Comparison of ENCODE assay signal across 13 cellular contexts in the genomic region with DNA sequence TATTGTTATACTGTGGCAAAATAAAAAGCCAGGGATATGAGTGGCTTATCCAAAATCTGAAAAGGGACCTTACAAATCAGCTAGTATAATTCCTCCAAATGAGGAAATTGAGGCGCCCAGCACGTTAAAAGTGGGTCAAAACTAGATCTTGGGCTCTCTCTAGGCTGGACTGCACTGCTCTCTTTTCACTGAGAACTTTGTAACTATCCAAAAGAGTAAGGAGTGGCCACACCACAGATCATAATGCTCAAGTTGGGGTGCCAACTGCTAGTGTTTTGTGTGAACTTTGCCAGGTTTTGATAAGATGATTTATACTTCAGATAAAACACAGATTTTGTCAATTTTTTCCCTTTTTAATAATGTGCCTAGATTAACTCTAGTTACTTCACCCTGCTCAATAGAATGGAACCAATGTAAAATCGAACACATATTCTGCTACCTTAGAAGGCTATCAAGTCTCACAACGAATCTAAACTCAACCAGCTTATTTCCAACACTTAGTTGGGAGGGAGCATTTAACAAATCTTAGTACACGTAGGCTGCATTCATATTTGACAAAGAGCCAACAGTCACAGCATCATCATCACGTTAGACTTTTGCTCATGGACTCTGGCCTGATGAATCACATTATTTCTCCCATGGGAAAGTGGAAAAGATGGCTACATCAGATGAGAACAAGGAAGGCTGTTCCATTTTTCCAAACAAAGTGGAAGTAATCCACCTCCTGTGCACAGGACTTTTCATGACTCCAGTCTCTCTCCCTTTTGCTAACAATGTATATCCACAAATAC.
DNase-seq lines count a peak whose midpoint lies in the region; ATAC-seq, FAIRE-seq and TF ChIP-seq lines count a peak whose summit lies in the region.
"Had no signal": no experiment of that assay in that cellular context is flagged by ENCODE, and none has a peak within 500 bp of the region (broad histone marks: within the 10 kb centered on the region; RNA-seq: fewer than 3 reads in every experiment).

No MANE protein-coding gene starts in this region.

- H3K79me2 ChIP-seq in endothelial cell of umbilical vein (ENCODE audit: control insufficient read depth, insufficient read depth, low read length) = no peaks in the 10 kb centered on the region

- dilution Hi-C loops in endothelial cell of umbilical vein (cut with MboI; ENCODE audit: extremely low pct_ligation_motif_present, low sequenced_read_pairs) = no loop called here

- no peak overlapping the region for H3K4me3 ChIP-seq in AG04450 (ENCODE audit: low read depth, low read length)
- H3K4me3 ChIP-seq in endothelial cell of umbilical vein (replicated peaks in 1 of 3; ENCODE audit: insufficient read depth in 1 of 3, low read depth in 1 of 3, low read length in 3 of 3) = no peak overlapping the region
- H3K4me3 ChIP-seq: MG63, upper lobe of left lung had no signal

- DNase-seq in AG04450 (ENCODE audit: low read depth, low spot score) (peak; percentile 41), M059J (ENCODE audit: low read depth) (peak; percentile 58), endothelial cell of umbilical vein (ENCODE audit: low read depth, low spot score) (peak; percentile 32), myocyte (ENCODE audit: low read depth) (peak; percentile 76), DMS53 (lab: John Stamatoyannopoulos, UW) (no peak), HT-29 (ENCODE audit: low spot score) (no peak), hypothalamus (lab: John Stamatoyannopoulos, UW) (no peak)
- DNase-seq: MG63, T-helper 17 cell, upper lobe of left lung had no signal

- intact Hi-C loops in endothelial cell of umbilical vein (cut with micrococcal nuclease) = no loop called here

- H4K20me1 ChIP-seq in endothelial cell of umbilical vein (replicated peaks; ENCODE audit: control insufficient read depth, extremely low read depth, insufficient read depth, low read length) = no peaks in the 10 kb centered on the region

- no peaks in the 10 kb centered on the region for H3K9me1 ChIP-seq in endothelial cell of umbilical vein (replicated peaks; ENCODE audit: control insufficient read depth, extremely low read depth, insufficient read depth, low read length)

- H3K4me2 ChIP-seq in endothelial cell of umbilical vein (ENCODE audit: insufficient read depth, low read length) = no peak overlapping the region

- H3K36me3 ChIP-seq in endothelial cell of umbilical vein (ENCODE audit: control insufficient read depth in 2 of 2, extremely low read depth in 1 of 2, insufficient read depth in 2 of 2, low read length in 2 of 2) = no peaks in the 10 kb centered on the region
- H3K36me3 ChIP-seq: MG63, upper lobe of left lung had no signal

- no peaks in the 10 kb centered on the region for H3K27me3 ChIP-seq in AG04450 (ENCODE audit: control insufficient read depth, insufficient read depth, low read length)
- H3K27me3 ChIP-seq in endothelial cell of umbilical vein (ENCODE audit: control insufficient read depth in 2 of 2, insufficient read depth in 2 of 2, low read length in 2 of 2) = no peaks in the 10 kb centered on the region
- H3K27me3 ChIP-seq: MG63, upper lobe of left lung had no signal

- H3K4me1 ChIP-seq in endothelial cell of umbilical vein (ENCODE audit: control insufficient read depth, extremely low read depth, insufficient read depth, low read length) = no peaks in the 10 kb centered on the region
- H3K4me1 ChIP-seq: upper lobe of left lung had no signal

- TF ChIP-seq POLR2A in endothelial cell of umbilical vein (IDR thresholded peaks at IDR 0.05; ENCODE audit: low read depth, low read length) = no peak

- no peak for ATAC-seq in GM21367 (IDR thresholded peaks at IDR 0.05; ENCODE audit: unreplicated experiment)
- ATAC-seq: activated naive CD4-positive, alpha-beta T cell treated with anti-CD3 and anti-CD28 coated beads, Interleukin-2, amount 50 U/mL, for 72 hours; T-helper 17 cell had no signal

- H3K9ac ChIP-seq in endothelial cell of umbilical vein (replicated peaks; ENCODE audit: extremely low read depth, insufficient read depth, low read length) = no peak overlapping the region

- POLR2A ChIA-PET in AG04450 (lab: Yijun Ruan, JAX) = no interaction called here
- POLR2A ChIA-PET in endothelial cell of umbilical vein (lab: Charles Lee) = no interaction called here

- FAIRE-seq in endothelial cell of umbilical vein (lab: Jason Lieb, UNC) = no peak
- FAIRE-seq: endometrium had no signal

- H3K27ac ChIP-seq in AG04450 (ENCODE audit: low read depth, low read length) (no peak overlapping the region), endothelial cell of umbilical vein (ENCODE audit: insufficient read depth, low read depth, low read length) (no peak overlapping the region)
- H3K27ac ChIP-seq: upper lobe of left lung had no signal

- TF ChIP-seq CTCF in AG04450 (IDR thresholded peaks at IDR 0.05; ENCODE audit: low read depth, low read length) = no peak
- no peak for TF ChIP-seq CTCF in endothelial cell of umbilical vein (IDR thresholded peaks at IDR 0.05; ENCODE audit: extremely low read depth in 1 of 2, insufficient read depth in 1 of 2, low read depth in 1 of 2, low read length in 2 of 2)

- peak overlapping the region; percentile 18 for H2AFZ ChIP-seq in endothelial cell of umbilical vein (ENCODE audit: low read depth, low read length)

- H3K9me3 ChIP-seq in AG04450 (ENCODE audit: control insufficient read depth, insufficient read depth, low read length) = no peaks in the 10 kb centered on the region
- H3K9me3 ChIP-seq in endothelial cell of umbilical vein (replicated peaks; ENCODE audit: control insufficient read depth, insufficient read depth, low read length) = no peaks in the 10 kb centered on the region
- H3K9me3 ChIP-seq: MG63, upper lobe of left lung had no signal

- CTCF ChIA-PET in AG04450 (lab: Charles Lee) (no interaction called here), endothelial cell of umbilical vein (lab: Charles Lee) (interaction anchor here (1.3 kb wide), 1 partner anchor 9 kb away, joined by 3 read pairs; no protein-coding TSS in a partner anchor)

- BruUV-seq in endothelial cell of umbilical vein (replicated peaks; lab: Mats Ljungman, UMichigan) = no TSS peak

TF ChIP-seq in endothelial cell of umbilical vein, 7 proteins besides CTCF, POLR2A, EP300 and RAD21:
- TF ChIP-seq POLR2AphosphoS5 (IDR thresholded peaks at IDR 0.05; ENCODE audit: insufficient read depth, low read depth, low read length) = no peak
- TF ChIP-seq MYC (IDR thresholded peaks at IDR 0.05; ENCODE audit: low read depth, low read length) = no peak
- TF ChIP-seq, protein P1, sequence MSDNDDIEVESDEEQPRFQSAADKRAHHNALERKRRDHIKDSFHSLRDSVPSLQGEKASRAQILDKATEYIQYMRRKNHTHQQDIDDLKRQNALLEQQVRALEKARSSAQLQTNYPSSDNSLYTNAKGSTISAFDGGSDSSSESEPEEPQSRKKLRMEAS (IDR thresholded peaks at IDR 0.05; ENCODE audit: insufficient read depth, insufficient read length) = no peak
- TF ChIP-seq GATA2 (IDR thresholded peaks at IDR 0.05; ENCODE audit: insufficient read depth, insufficient read length, low read depth, low read length) = no peak
- TF ChIP-seq EZH2 (IDR thresholded peaks at IDR 0.05; ENCODE audit: borderline replicate concordance, low read depth, low read length, severe bottlenecking) = no peak
- no peak for TF ChIP-seq FOS (IDR thresholded peaks at IDR 0.05; ENCODE audit: borderline replicate concordance, insufficient read depth, low read length)
- TF ChIP-seq JUN (IDR thresholded peaks at IDR 0.05; ENCODE audit: borderline replicate concordance, insufficient read depth, insufficient read length, low read depth) = no peak

Comparison
In these comparisons a context has a peak if more than half of its experiments do, and no peak if none do; other contexts are left out.
1. DNase-seq: peak in AG04450 (single experiment), M059J (single experiment), endothelial cell of umbilical vein (single experiment) and myocyte (single experiment); none in DMS53 (single experiment), HT-29 (single experiment) and hypothalamus (0 of 51).